ENCODE assay signal across 30 cellular contexts in the genomic region with DNA sequence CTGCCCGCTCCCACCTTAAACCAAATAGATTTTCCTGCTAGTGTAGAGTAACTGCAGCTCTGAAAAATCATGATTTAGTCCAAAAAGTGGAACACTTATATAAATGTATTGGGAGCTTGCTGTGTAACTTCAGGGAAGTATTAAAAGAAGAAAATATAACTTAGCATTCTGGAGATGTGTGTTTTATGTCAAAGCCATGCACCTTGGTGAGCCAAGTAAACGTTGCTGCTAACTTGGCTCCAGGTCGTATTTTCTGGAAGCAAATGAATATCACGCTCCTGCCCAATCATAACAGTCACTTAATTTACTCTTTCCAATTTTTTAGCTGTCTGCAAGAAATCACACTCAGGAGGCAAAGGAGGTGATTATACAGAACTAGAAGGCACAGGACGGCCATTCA.
"Had no signal": no experiment of that assay in that cellular context is flagged by ENCODE, and none has a peak within 500 bp of the region (broad histone marks: within the 10 kb centered on the region; RNA-seq: fewer than 3 reads in every experiment).

No MANE protein-coding gene starts in this region.

- H3K27me3 ChIP-seq: adrenal gland, body of pancreas, brain microvascular endothelial cell, breast epithelium had no signal

- H3K4me1 Mint-ChIP-seq: activated B cell treated with CpG ODN at 0.5 μM for 24 hours; activated CD4-positive, alpha-beta T cell treated with anti-CD3 and anti-CD28 coated beads, Interleukin-2, amount 10 ng/mL, durations not matched to agents 24 days and 14 days; activated CD8-positive, alpha-beta memory T cell treated with anti-CD3 and anti-CD28 coated beads, Interleukin-2, amount 10 ng/mL, durations not matched to agents 7 days and 5 days; activated naive CD8-positive, alpha-beta T cell treated with anti-CD3 and anti-CD28 coated beads for 36 hours; T-cell had no signal

- H3K4me1 ChIP-seq: adrenal gland, body of pancreas, breast epithelium had no signal

- ATAC-seq: activated CD8-positive, alpha-beta memory T cell treated with anti-CD3 and anti-CD28 coated beads, Interleukin-2, amount 10 ng/mL, durations not matched to agents 7 days and 5 days; activated CD8-positive, alpha-beta T cell treated with anti-CD3 and anti-CD28 coated beads for 36 hours; activated naive CD4-positive, alpha-beta T cell treated with anti-CD3 and anti-CD28 coated beads, Interleukin-2, amount 50 U/mL, for 72 hours; body of pancreas; T-cell had no signal

- H3K36me3 Mint-ChIP-seq: activated naive CD8-positive, alpha-beta T cell treated with anti-CD3 and anti-CD28 coated beads for 36 hours had no signal

- H3K27ac Mint-ChIP-seq: activated B cell treated with CpG ODN at 0.5 μM for 24 hours; activated CD4-positive, alpha-beta memory T cell treated with anti-CD3 and anti-CD28 coated beads for 36 hours; activated CD4-positive, alpha-beta T cell treated with anti-CD3 and anti-CD28 coated beads, Interleukin-2, amount 10 ng/mL, durations not matched to agents 24 days and 14 days; activated CD8-positive, alpha-beta memory T cell treated with anti-CD3 and anti-CD28 coated beads, Interleukin-2, amount 10 ng/mL, durations not matched to agents 7 days and 5 days; activated CD8-positive, alpha-beta T cell treated with anti-CD3 and anti-CD28 coated beads for 36 hours; activated naive CD4-positive, alpha-beta T cell treated with anti-CD3 and anti-CD28 coated beads for 36 hours; activated naive CD4-positive, alpha-beta T cell treated with anti-CD3 and anti-CD28 coated beads, Interleukin-2, amount 50 U/mL, for 72 hours; activated naive CD8-positive, alpha-beta T cell treated with anti-CD3 and anti-CD28 coated beads for 36 hours; activated T-cell treated with anti-CD3 and anti-CD28 coated beads, Interleukin-2, amount 50 U/mL, for 24 hours; T-cell; T-helper 2 cell treated with Interferon-gamma antibody and Interleukin-4, amounts not matched to agents 5 μg/mL and 100 μg/mL, for 36 hours had no signal

- H3K36me3 ChIP-seq: adrenal gland, brain microvascular endothelial cell, breast epithelium had no signal

- H3K4me3 ChIP-seq: adrenal gland, body of pancreas, breast epithelium had no signal

- DNase-seq: activated B cell treated with CpG ODN at 0.5 μM for 24 hours; activated CD4-positive, alpha-beta memory T cell treated with anti-CD3 and anti-CD28 coated beads for 36 hours; activated CD4-positive, alpha-beta T cell treated with anti-CD3 and anti-CD28 coated beads for 4 hours; activated CD4-positive, alpha-beta T cell treated with anti-CD3 and anti-CD28 coated beads, Interleukin-2, amount 10 ng/mL, durations not matched to agents 24 days and 14 days; activated CD4-positive, alpha-beta T cell treated with anti-CD3 and anti-CD28 coated beads, Interleukin-2, amount 50 U/mL, for 1 hour; activated CD4-positive, alpha-beta T cell treated with anti-CD3 and anti-CD28 coated beads, Interleukin-2, amount 50 U/mL, for 4 hours; activated CD4-positive, CD25-positive, alpha-beta regulatory T cell treated with anti-CD3 and anti-CD28 coated beads, Interleukin-2, amount 50 U/mL, for 72 hours; activated CD8-positive, alpha-beta memory T cell treated with anti-CD3 and anti-CD28 coated beads, Interleukin-2, amount 10 ng/mL, durations not matched to agents 7 days and 5 days; activated CD8-positive, alpha-beta memory T cell treated with anti-CD3 and anti-CD28 coated beads, Interleukin-2, amount 50 U/mL, for 48 hours; activated CD8-positive, alpha-beta T cell treated with anti-CD3 and anti-CD28 coated beads for 36 hours; activated effector memory CD4-positive, alpha-beta T cell treated with anti-CD3 and anti-CD28 coated beads, Interleukin-2, amount 50 U/mL, for 16 hours; activated gamma-delta T cell treated with Interleukin-2 at 50 U/mL for 16 hours; activated naive CD4-positive, alpha-beta T cell; activated naive CD4-positive, alpha-beta T cell treated with anti-CD3 and anti-CD28 coated beads for 36 hours; activated naive CD4-positive, alpha-beta T cell treated with anti-CD3 and anti-CD28 coated beads, Interleukin-2, amount 50 U/mL, for 16 hours; activated naive CD8-positive, alpha-beta T cell treated with anti-CD3 and anti-CD28 coated beads for 36 hours; activated T-cell treated with anti-CD3 and anti-CD28 coated beads, Interleukin-2, amount 50 U/mL, for 24 hours; activated T-cell treated with anti-CD3 and anti-CD28 coated beads, Interleukin-2, amount 50 U/mL, for 48 hours; adrenal gland; amniotic stem cell; body of pancreas; brain microvascular endothelial cell; central memory CD4-positive, alpha-beta T cell; T-cell; T-helper 2 cell; T-helper 9 cell had no signal

- H3K9me3 Mint-ChIP-seq: activated B cell treated with CpG ODN at 0.5 μM for 24 hours; activated CD4-positive, alpha-beta memory T cell treated with anti-CD3 and anti-CD28 coated beads for 36 hours; activated CD4-positive, alpha-beta T cell treated with anti-CD3 and anti-CD28 coated beads, Interleukin-2, amount 10 ng/mL, durations not matched to agents 24 days and 14 days; activated CD8-positive, alpha-beta T cell treated with anti-CD3 and anti-CD28 coated beads for 36 hours; activated naive CD4-positive, alpha-beta T cell treated with anti-CD3 and anti-CD28 coated beads for 36 hours; activated naive CD4-positive, alpha-beta T cell treated with anti-CD3 and anti-CD28 coated beads, Interleukin-2, amount 50 U/mL, for 72 hours; activated naive CD8-positive, alpha-beta T cell treated with anti-CD3 and anti-CD28 coated beads for 36 hours; activated T-cell treated with anti-CD3 and anti-CD28 coated beads, Interleukin-2, amount 50 U/mL, for 24 hours; T-cell; T-helper 2 cell treated with Interferon-gamma antibody and Interleukin-4, amounts not matched to agents 5 μg/mL and 100 μg/mL, for 36 hours had no signal

- H3K4me3 Mint-ChIP-seq: activated B cell treated with CpG ODN at 0.5 μM for 24 hours; activated CD4-positive, alpha-beta memory T cell treated with anti-CD3 and anti-CD28 coated beads for 36 hours; activated CD4-positive, alpha-beta T cell treated with anti-CD3 and anti-CD28 coated beads, Interleukin-2, amount 10 ng/mL, durations not matched to agents 24 days and 14 days; activated CD8-positive, alpha-beta memory T cell treated with anti-CD3 and anti-CD28 coated beads, Interleukin-2, amount 10 ng/mL, durations not matched to agents 7 days and 5 days; activated CD8-positive, alpha-beta T cell treated with anti-CD3 and anti-CD28 coated beads for 36 hours; activated naive CD4-positive, alpha-beta T cell treated with anti-CD3 and anti-CD28 coated beads for 36 hours; activated naive CD8-positive, alpha-beta T cell treated with anti-CD3 and anti-CD28 coated beads for 36 hours; activated T-cell treated with anti-CD3 and anti-CD28 coated beads, Interleukin-2, amount 50 U/mL, for 24 hours; T-helper 2 cell treated with Interferon-gamma antibody and Interleukin-4, amounts not matched to agents 5 μg/mL and 100 μg/mL, for 36 hours had no signal

- H3K27ac ChIP-seq: adrenal gland, body of pancreas, brain microvascular endothelial cell, breast epithelium, VCaP had no signal

- H3K9me3 ChIP-seq: adrenal gland, body of pancreas, breast epithelium had no signal

- H3K27me3 Mint-ChIP-seq: activated B cell treated with CpG ODN at 0.5 μM for 24 hours; activated CD4-positive, alpha-beta memory T cell treated with anti-CD3 and anti-CD28 coated beads for 36 hours; activated CD4-positive, alpha-beta T cell treated with anti-CD3 and anti-CD28 coated beads, Interleukin-2, amount 10 ng/mL, durations not matched to agents 24 days and 14 days; activated CD8-positive, alpha-beta memory T cell treated with anti-CD3 and anti-CD28 coated beads, Interleukin-2, amount 10 ng/mL, durations not matched to agents 7 days and 5 days; activated CD8-positive, alpha-beta T cell treated with anti-CD3 and anti-CD28 coated beads for 36 hours; activated naive CD8-positive, alpha-beta T cell treated with anti-CD3 and anti-CD28 coated beads for 36 hours; activated T-cell treated with anti-CD3 and anti-CD28 coated beads, Interleukin-2, amount 50 U/mL, for 24 hours; T-cell had no signal
